Comparison of ENCODE assay signal across 8 cellular contexts in the genomic region with DNA sequence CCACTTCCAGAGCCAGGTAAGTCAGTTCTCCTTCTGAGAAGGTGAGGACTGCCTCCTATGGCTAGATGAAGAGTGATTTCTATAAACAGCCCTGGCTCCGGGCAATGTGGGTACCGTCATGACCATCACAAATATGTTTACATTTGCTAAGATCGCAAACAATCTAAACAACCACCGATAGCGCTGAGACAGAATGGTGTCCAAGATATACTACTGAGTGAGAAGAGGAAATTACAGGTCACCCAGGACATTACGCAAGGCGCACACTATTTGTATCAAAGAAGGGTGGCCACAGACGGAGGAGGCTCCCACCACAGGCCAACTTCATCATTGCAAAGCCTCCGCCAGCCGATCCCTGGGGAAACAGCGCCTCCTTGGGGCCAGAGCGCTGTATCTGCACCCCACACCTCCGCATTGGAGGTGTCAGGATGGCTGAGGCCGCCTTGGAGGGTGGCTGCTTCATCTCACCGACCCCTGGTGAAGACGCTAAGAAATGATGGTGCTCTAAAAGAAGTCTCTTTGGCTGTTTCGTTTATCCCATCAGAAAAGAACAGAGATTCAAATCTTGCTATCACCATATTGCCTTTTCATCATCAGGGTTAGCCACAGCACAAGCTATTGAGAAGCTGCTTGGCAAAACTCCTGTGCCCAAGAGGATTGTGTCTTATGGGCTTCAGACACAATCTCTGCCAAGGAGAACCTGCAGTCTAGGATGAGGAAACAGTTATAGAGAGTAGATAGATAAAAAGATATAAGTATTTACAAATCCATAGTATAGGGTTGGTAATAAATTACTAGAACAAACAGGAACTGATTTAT. TPM values are rescaled to one million over a fixed set of nuclear protein-coding genes. Genes with fewer than 3 reads are reported as not detected.
DNase-seq lines count a peak whose midpoint lies in the region; ATAC-seq and TF ChIP-seq lines count a peak whose summit lies in the region.

No MANE protein-coding gene starts in this region.

- no peaks in the 10 kb centered on the region for H3K4me1 ChIP-seq in psoas muscle

- intact Hi-C loops in psoas muscle (cut with DNase I): no loop called here

- no peaks in the 10 kb centered on the region for H3K27me3 ChIP-seq in psoas muscle (ENCODE audit: insufficient read depth in 3 of 3, low read length in 2 of 3)

- H3K9me3 ChIP-seq in psoas muscle: no peaks in the 10 kb centered on the region

- DNase-seq in activated gamma-delta T cell treated with Interleukin-2 at 50 U/mL for 16 hours (peak; percentile 20), activated gamma-delta T cell (lab: John Stamatoyannopoulos, UW) (no peak), NOMO-1 treated with DMSO at 0.1 percent for 48 hours (lab: John Stamatoyannopoulos, UW; ENCODE audit: unreplicated experiment) (peak; percentile 71), fibroblast of the aortic adventitia (ENCODE audit: low read depth) (peak; percentile 9), psoas muscle (no peak), putamen (ENCODE audit: low spot score) (no peak)
- peak; percentile 20 for DNase-seq in activated CD8-positive, alpha-beta memory T cell treated with anti-CD3 and anti-CD28 coated beads, Interleukin-2, amount 50 U/mL, for 24 hours (ENCODE audit: extremely low read depth)

- H3K27ac ChIP-seq in psoas muscle: no peak overlapping the region

- H3K4me3 ChIP-seq in fibroblast of the aortic adventitia (ENCODE audit: low read depth, low read length): no peak overlapping the region
- no peak overlapping the region for H3K4me3 ChIP-seq in psoas muscle

- peak; percentile 51 for TF ChIP-seq CTCF in fibroblast of the aortic adventitia (IDR thresholded peaks at IDR 0.05; ENCODE audit: insufficient read depth, low read length)
- peak; percentile 35 for TF ChIP-seq CTCF in psoas muscle (IDR thresholded peaks at IDR 0.05)

- H3K36me3 ChIP-seq in psoas muscle (ENCODE audit: insufficient read depth in 1 of 2, low read depth in 1 of 2): no peaks in the 10 kb centered on the region

- no peak for ATAC-seq in psoas muscle
- ATAC-seq in GM21576 (IDR thresholded peaks at IDR 0.05; ENCODE audit: unreplicated experiment): no peak

- WGBS in psoas muscle, 3 donors: 40 to 53% (median 46%) methylated on average over 17 of the region's 17 CpGs

RNA-seq across cellular contexts. Expression of a gene that starts 12.3 kb away (rescaled TPM):
- 0.18 and 0.98 TPM in 2 replicates for total RNA-seq in fibroblast of the aortic adventitia (ENCODE audit: low replicate concordance)
- 10 to 100 TPM in 1 of 4 donors, 1 to 10 TPM in 3; 2.2 to 15.0 (median 6.0) TPM for total RNA-seq in psoas muscle
- 1 to 10 TPM; 3.1 to 5.5 (median 3.6) TPM for polyA plus RNA-seq in psoas muscle

RNA-seq across cellular contexts. Expression of a gene that starts 26.1 kb away (rescaled TPM):
- total RNA-seq in fibroblast of the aortic adventitia (ENCODE audit: low replicate concordance) (not detected in 2 replicates), psoas muscle (not detected)
- polyA plus RNA-seq in psoas muscle: not detected

RNA-seq across cellular contexts. Expression of a gene that starts 55.0 kb away (rescaled TPM):
- total RNA-seq in fibroblast of the aortic adventitia (ENCODE audit: low replicate concordance) (not detected in 2 replicates), psoas muscle (not detected)
- polyA plus RNA-seq in psoas muscle: under 1 TPM in 1 of 3 donors, not detected in 2; 0.59 TPM

Comparison
In these comparisons a context has a peak if more than half of its experiments do, and no peak if none do; other contexts are left out.
1. DNase-seq: peak in activated gamma-delta T cell treated with Interleukin-2 at 50 U/mL for 16 hours (single experiment), NOMO-1 treated with DMSO at 0.1 percent for 48 hours (single experiment), activated CD8-positive, alpha-beta memory T cell treated with anti-CD3 and anti-CD28 coated beads, Interleukin-2, amount 50 U/mL, for 24 hours (single experiment) and fibroblast of the aortic adventitia (single experiment); none in activated gamma-delta T cell (single experiment), psoas muscle (0 of 2) and putamen (single experiment).